ENCODE assay signal across 28 cellular contexts in the genomic region with DNA sequence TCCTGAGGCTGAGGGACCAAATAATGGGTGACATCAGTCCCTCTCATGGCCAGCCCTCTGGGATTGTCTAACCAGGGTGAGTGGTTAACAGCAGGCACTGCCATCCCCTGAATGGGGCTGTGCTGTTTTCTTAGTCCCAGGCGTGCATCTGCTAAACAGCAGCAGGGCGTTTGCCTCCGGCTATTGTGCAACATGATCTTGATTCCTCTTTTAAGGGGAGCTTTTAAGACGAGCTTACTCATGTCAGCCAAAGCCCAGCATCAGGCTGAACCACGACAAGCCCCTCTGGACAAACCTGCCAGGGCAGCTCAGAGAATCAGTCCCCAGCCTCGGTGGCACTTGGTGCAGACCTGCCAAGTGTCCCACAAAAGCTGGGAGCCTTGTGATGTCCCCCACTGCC. TPM values are rescaled to one million over a fixed set of nuclear protein-coding genes. Genes with fewer than 3 reads are reported as not detected.
DNase-seq lines count a peak whose midpoint lies in the region; ATAC-seq, FAIRE-seq and TF ChIP-seq lines count a peak whose summit lies in the region.
"Had no signal": no experiment of that assay in that cellular context is flagged by ENCODE, and none has a peak within 500 bp of the region (broad histone marks: within the 10 kb centered on the region; RNA-seq: fewer than 3 reads in every experiment).

No MANE protein-coding gene starts in this region.

- H3K36me3 ChIP-seq in bronchial epithelial cell (ENCODE audit: control insufficient read depth, insufficient read depth, low read length): no peaks in the 10 kb centered on the region
- H3K36me3 ChIP-seq: lower lobe of right lung, MG63, uterus had no signal

- ATAC-seq in HG02885 (IDR thresholded peaks at IDR 0.05; ENCODE audit: poor library complexity, unreplicated experiment): no peak
- no peak for ATAC-seq in left lobe of liver
- ATAC-seq in HG03039 (IDR thresholded peaks at IDR 0.05; ENCODE audit: unreplicated experiment): no peak
- ATAC-seq: K562, sciatic nerve had no signal

- no peaks in the 10 kb centered on the region for H3K27me3 ChIP-seq in bronchial epithelial cell (ENCODE audit: control insufficient read depth, insufficient read depth, low read length)
- H3K27me3 ChIP-seq: MG63, testis, uterus had no signal

- DNase-seq in AG10803 (ENCODE audit: low read depth) (peak; percentile 47), GF-D8 (lab: John Stamatoyannopoulos, UW) (peak; percentile 31), NOMO-1 (lab: John Stamatoyannopoulos, UW; ENCODE audit: unreplicated experiment in 2 of 2) (peak; percentile 59 to 84), bronchial epithelial cell (ENCODE audit: low read depth) (peak; percentile 31), left lobe of liver (ENCODE audit: low spot score) (no peak), NCI-H524 treated with DMSO at 0.1 percent for 48 hours (lab: John Stamatoyannopoulos, UW) (no peak)
- DNase-seq: activated CD4-positive, alpha-beta T cell treated with anti-CD3 and anti-CD28 coated beads, Interleukin-2, amount 50 U/mL, for 4 hours; C1 segment of cervical spinal cord; Calu3; central memory CD4-positive, alpha-beta T cell; kidney; lower lobe of right lung; MG63; NCI-H1694; stimulated activated CD4-positive, alpha-beta T cell treated with anti-CD3 and anti-CD28 coated beads, Interleukin-4, amount 100 ng/mL, for 4 hours; stimulated activated naive CD4-positive, alpha-beta T cell treated with Interleukin-2 at 50 U/mL for 16 hours; testis; uterus had no signal

- FAIRE-seq in bronchial epithelial cell (lab: Jason Lieb, UNC): no peak
- FAIRE-seq: astrocyte, K562, kidney, RCC 7860 had no signal

- no peak for TF ChIP-seq CTCF in AG10803 (conservative IDR thresholded peaks at IDR 0.05; ENCODE audit: low read length)
- TF ChIP-seq CTCF in bronchial epithelial cell (IDR thresholded peaks at IDR 0.05; ENCODE audit: insufficient read depth, low read length, severe bottlenecking): no peak

- H3K4me3 ChIP-seq in AG10803 (ENCODE audit: low read length) (no peak overlapping the region), bronchial epithelial cell (ENCODE audit: low read depth, low read length) (no peak overlapping the region)
- H3K4me3 ChIP-seq: K562, lower lobe of right lung, MG63, testis, uterus had no signal

RNA-seq across cellular contexts. Expression of a gene that starts 16.2 kb away (rescaled TPM):
- total RNA-seq in bronchial epithelial cell: 7.8 and 12.1 TPM in 2 replicates
- total RNA-seq in left lobe of liver: 140 TPM

RNA-seq across cellular contexts. Expression of a gene that starts 49.0 kb away (rescaled TPM):
- under 0.01 and 0.13 TPM in 2 replicates for total RNA-seq in bronchial epithelial cell
- total RNA-seq in left lobe of liver: 13.7 TPM
- total RNA-seq: A673; astrocyte; K562; kidney; lower lobe of right lung; neural crest cell; sciatic nerve; SK-MEL-5; T-helper 2 cell treated with Interferon-gamma antibody and Interleukin-4, amounts not matched to agents 100 ng/mL and 5 ng/mL, for 36 hours had no signal

Comparison
In these comparisons a context has a peak if more than half of its experiments do, and no peak if none do; other contexts are left out.
1. DNase-seq: peak in AG10803 (single experiment), GF-D8 (single experiment), NOMO-1 (2 of 2) and bronchial epithelial cell (single experiment); none in left lobe of liver (single experiment) and NCI-H524 treated with DMSO at 0.1 percent for 48 hours (single experiment).
2. RNA of a gene that starts 16.2 kb away (total RNA-seq): 140 TPM in left lobe of liver (single experiment); 7.8 to 12.1 TPM in bronchial epithelial cell; every median in the first group is over 10 times any median in the second.
3. RNA of a gene that starts 49.0 kb away (total RNA-seq): 13.7 TPM in left lobe of liver (single experiment); under 0.01 to 0.13 TPM in bronchial epithelial cell; every median in the first group is over 10 times any median in the second.